In genomic region chr19:4380254-4380727, GRCh38 we compare ENCODE assay signal across 8 cellular contexts. TPM values are rescaled to one million over a fixed set of nuclear protein-coding genes. Genes with fewer than 3 reads are reported as not detected.
DNase-seq lines count a peak whose midpoint lies in the region; ATAC-seq, FAIRE-seq and TF ChIP-seq lines count a peak whose summit lies in the region.

No MANE protein-coding gene starts in this region.

- no peak overlapping the region for H3K18ac ChIP-seq in IMR-90 (ENCODE audit: low read depth, low read length)

- H2BK120ac ChIP-seq in IMR-90 (ENCODE audit: low read depth, low read length), result no peak overlapping the region

- ATAC-seq in IMR-90 (ENCODE audit: low read depth), result no peak
- peak; percentile 67 for ATAC-seq in activated T-helper 17 cell treated with anti-CD3 and anti-CD28 coated beads, Interleukin-2, amount 50 U/mL, for 72 hours (replicated peaks)
- ATAC-seq in right cardiac atrium, result peak; percentile 24 to 82
- ATAC-seq in stimulated activated memory B cell treated with anti-CD40 and anti-IgM and Interleukin-4, amounts not matched to agents 10 μg/mL and 1 μg/mL and 100 μg/mL, for 72 hours, result peak; percentile 60
- ATAC-seq in HG03521 (IDR thresholded peaks at IDR 0.05; ENCODE audit: unreplicated experiment), result no peak

- peak overlapping the region; percentile 86 for H3K4me3 Mint-ChIP-seq in activated T-helper 17 cell treated with anti-CD3 and anti-CD28 coated beads, Interleukin-2, amount 50 U/mL, for 72 hours
- peak overlapping the region; percentile 74 for H3K4me3 Mint-ChIP-seq in stimulated activated memory B cell treated with anti-CD40 and anti-IgM and Interleukin-4, amounts not matched to agents 10 μg/mL and 1 μg/mL and 100 μg/mL, for 72 hours

- no peak overlapping the region for H2AFZ ChIP-seq in IMR-90 (replicated peaks; ENCODE audit: low read length, poor library complexity)

- TF ChIP-seq RAD21 in IMR-90 (IDR thresholded peaks at IDR 0.05; ENCODE audit: low read length), result no peak

- H3K9me3 Mint-ChIP-seq in activated T-helper 17 cell treated with anti-CD3 and anti-CD28 coated beads, Interleukin-2, amount 50 U/mL, for 72 hours, result no peaks in the 10 kb centered on the region
- H3K9me3 Mint-ChIP-seq in stimulated activated memory B cell treated with anti-CD40 and anti-IgM and Interleukin-4, amounts not matched to agents 10 μg/mL and 1 μg/mL and 100 μg/mL, for 72 hours, result no peaks in the 10 kb centered on the region

- TF ChIP-seq CTCF in IMR-90 (conservative IDR thresholded peaks at IDR 0.05; ENCODE audit: low read depth, low read length), result no peak

- no peak overlapping the region for H3K4me3 ChIP-seq in IMR-90 (ENCODE audit: insufficient read depth, low read depth, low read length)
- H3K4me3 ChIP-seq in right cardiac atrium (ENCODE audit: low read length), result no peak overlapping the region

- H3K23ac ChIP-seq in IMR-90 (ENCODE audit: low read depth, low read length), result peak overlapping the region; percentile 12; the same call in 1 of the 2 replicates

- dilution Hi-C loops in IMR-90 (cut with HindIII; ENCODE audit: low sequenced_read_pairs, unreplicated experiment), result no loop called here

- DNase-seq in IMR-90, result no peak
- peak; percentile 73 to 84 (median 79) for DNase-seq in right cardiac atrium
- no peak for DNase-seq in frontal cortex (ENCODE audit: low spot score in 2 of 2)
- no peak for DNase-seq in NCI-H1436 treated with DMSO at 0.1 percent for 48 hours (lab: John Stamatoyannopoulos, UW)
- no peak for DNase-seq in NCI-H128 (lab: John Stamatoyannopoulos, UW; ENCODE audit: unreplicated experiment)

- H3K9me3 ChIP-seq in IMR-90 (ENCODE audit: control insufficient read depth, insufficient read depth, low read length) (no peaks in the 10 kb centered on the region), right cardiac atrium (ENCODE audit: control insufficient read depth, low read length) (no peaks in the 10 kb centered on the region)

- 0 out of 4 replicates have a peak overlapping the region, but pooled peaks of 1 of the 2 experiments have one; percentile 0 for H4K8ac ChIP-seq in IMR-90 (ENCODE audit: low read depth in 2 of 2, low read length in 2 of 2)

- in situ Hi-C loops in IMR-90 (cut with MboI; ENCODE audit: low sequenced_read_pairs), result no loop called here

- H2BK15ac ChIP-seq in IMR-90 (ENCODE audit: low read depth, low read length), result no peak overlapping the region

- POLR2A ChIA-PET in IMR-90 (lab: Charles Lee; ENCODE audit: unreplicated experiment), result no interaction called here

- WGBS in IMR-90 (ENCODE audit: extremely low coverage in 2 of 2, insufficient read length in 1 of 2), 2 experiments, result 63% methylated on average over 13 of the region's 17 CpGs; no CpG with 5 or more reads in 1 of the 2 experiments
- WGBS in right cardiac atrium, result 32% methylated on average over 17 of the region's 17 CpGs

- H3K27ac Mint-ChIP-seq in activated T-helper 17 cell treated with anti-CD3 and anti-CD28 coated beads, Interleukin-2, amount 50 U/mL, for 72 hours, result peak overlapping the region; percentile 76
- H3K27ac Mint-ChIP-seq in stimulated activated memory B cell treated with anti-CD40 and anti-IgM and Interleukin-4, amounts not matched to agents 10 μg/mL and 1 μg/mL and 100 μg/mL, for 72 hours, result peak overlapping the region; percentile 88

- no peak overlapping the region for H3K9ac ChIP-seq in IMR-90 (ENCODE audit: low read depth, low read length)

- FAIRE-seq in frontal cortex (lab: Jason Lieb, UNC), result no peak

- H3K27me3 ChIP-seq in IMR-90 (ENCODE audit: control insufficient read depth, insufficient read depth, low read length), result no peaks in the 10 kb centered on the region
- H3K27me3 ChIP-seq in right cardiac atrium (ENCODE audit: control insufficient read depth, insufficient read depth), result no peaks in the 10 kb centered on the region

- no peak overlapping the region for H2BK20ac ChIP-seq in IMR-90 (ENCODE audit: low read depth, low read length)

- H2BK5ac ChIP-seq in IMR-90 (ENCODE audit: low read depth, low read length, poor library complexity, severe bottlenecking), result no peak overlapping the region

- H2AK9ac ChIP-seq in IMR-90 (replicated peaks; ENCODE audit: low read depth, low read length, poor library complexity), result peak overlapping the region; percentile 58

- peaks cover 92% of the 10 kb centered on the region for H4K20me1 ChIP-seq in IMR-90 (ENCODE audit: insufficient read depth, low read length)

- no peaks in the 10 kb centered on the region for H3K27me3 Mint-ChIP-seq in activated T-helper 17 cell treated with anti-CD3 and anti-CD28 coated beads, Interleukin-2, amount 50 U/mL, for 72 hours
- no peaks in the 10 kb centered on the region for H3K27me3 Mint-ChIP-seq in stimulated activated memory B cell treated with anti-CD40 and anti-IgM and Interleukin-4, amounts not matched to agents 10 μg/mL and 1 μg/mL and 100 μg/mL, for 72 hours

- H3K4me1 ChIP-seq in IMR-90 (ENCODE audit: control insufficient read depth, insufficient read depth, low read length), result peaks cover 36% of the 10 kb centered on the region
- H3K4me1 ChIP-seq in right cardiac atrium (ENCODE audit: control insufficient read depth, insufficient read depth, low read length), result peaks cover 26% of the 10 kb centered on the region

- no peak overlapping the region for H3K14ac ChIP-seq in IMR-90 (replicated peaks; ENCODE audit: low read depth, low read length)

- no peak overlapping the region for H3K4me2 ChIP-seq in IMR-90 (ENCODE audit: low read depth, low read length)

- H3K56ac ChIP-seq in IMR-90 (ENCODE audit: extremely low read depth, insufficient read depth, low read length), result no peak overlapping the region

- peak overlapping the region; percentile 47; the same call in 1 of the 2 replicates for H3K4ac ChIP-seq in IMR-90 (ENCODE audit: low read depth, low read length)

- H3K36me3 Mint-ChIP-seq in activated T-helper 17 cell treated with anti-CD3 and anti-CD28 coated beads, Interleukin-2, amount 50 U/mL, for 72 hours (ENCODE audit: low read depth), result peaks cover 50% of the 10 kb centered on the region
- peaks cover 4% of the 10 kb centered on the region for H3K36me3 Mint-ChIP-seq in stimulated activated memory B cell treated with anti-CD40 and anti-IgM and Interleukin-4, amounts not matched to agents 10 μg/mL and 1 μg/mL and 100 μg/mL, for 72 hours

- TF ChIP-seq POLR2A in IMR-90 (IDR thresholded peaks at IDR 0.05; ENCODE audit: low read depth, low read length), result no peak

- CTCF ChIA-PET in IMR-90 (lab: Yijun Ruan, JAX), result interaction anchor here (0.6 kb wide), 1 partner anchor 25 kb away, joined by 3 read pairs; no protein-coding TSS in a partner anchor

- no peak overlapping the region for H4K5ac ChIP-seq in IMR-90 (ENCODE audit: low read depth, low read length)

- H3K79me1 ChIP-seq in IMR-90 (ENCODE audit: low read depth in 1 of 2, low read length in 2 of 2), result peaks cover 13 to 88% of the 10 kb centered on the region in 2 experiments

- H2AK5ac ChIP-seq in IMR-90 (ENCODE audit: low read depth, low read length), result 0 out of 2 replicates have a peak overlapping the region, but pooled peaks have one; percentile 48

- H3K36me3 ChIP-seq in IMR-90 (ENCODE audit: control insufficient read depth, insufficient read depth, low read length), result peaks cover 17% of the 10 kb centered on the region

- H3K9me1 ChIP-seq in IMR-90 (ENCODE audit: insufficient read depth, low read length), result peaks cover 38% of the 10 kb centered on the region

- no peak overlapping the region for H4K91ac ChIP-seq in IMR-90 (ENCODE audit: insufficient read depth, low read depth, low read length)

- intact Hi-C loops in IMR-90 (cut with micrococcal nuclease), result no loop called here
- intact Hi-C loops in right cardiac atrium (cut with DNase I), result no loop called here

- H3K4me1 Mint-ChIP-seq in activated T-helper 17 cell treated with anti-CD3 and anti-CD28 coated beads, Interleukin-2, amount 50 U/mL, for 72 hours, result peaks cover 39% of the 10 kb centered on the region
- peaks cover 76% of the 10 kb centered on the region for H3K4me1 Mint-ChIP-seq in stimulated activated memory B cell treated with anti-CD40 and anti-IgM and Interleukin-4, amounts not matched to agents 10 μg/mL and 1 μg/mL and 100 μg/mL, for 72 hours

- BruUV-seq in IMR-90 (replicated peaks; lab: Mats Ljungman, UMichigan), result no TSS peak

- no peak overlapping the region for H3K27ac ChIP-seq in IMR-90 (ENCODE audit: insufficient read depth, low read length)
- H3K27ac ChIP-seq in right cardiac atrium (ENCODE audit: low read length), result peak overlapping the region; percentile 32

TF ChIP-seq in IMR-90, 13 proteins besides CTCF, POLR2A, EP300 and RAD21 (continues in another document):
- no peak for TF ChIP-seq CHD1 (IDR thresholded peaks at IDR 0.05; ENCODE audit: low read depth, low read length)

RNA-seq across cellular contexts. Expression of gene SH3GL1, which starts 20.1 kb away (rescaled TPM):
- total RNA-seq in IMR-90 (2012; rRNA removed) (28.1 and 32.2 TPM in 2 replicates), right cardiac atrium (10 to 100 TPM; 26.3 to 40.3 (median 31.8) TPM), frontal cortex (17.5 TPM)
- polyA plus RNA-seq in IMR-90 (2012; rRNA removed) (138 and 161 TPM in 2 replicates), right cardiac atrium (27.7 TPM)
- polyA plus RNA-seq in IMR-90 (2012; cell fraction: cytosol; rRNA removed), result 103 and 170 TPM in 2 replicates
- 93.0 and 160 TPM in 2 replicates for polyA plus RNA-seq in IMR-90 (2012; cell fraction: nucleus; rRNA removed; ENCODE audit: low replicate concordance)
- 10 to 100 TPM; 49.1 to 67.1 TPM for total RNA-seq in activated T-helper 17 cell treated with anti-CD3 and anti-CD28 coated beads, Interleukin-2, amount 50 U/mL, for 72 hours

RNA-seq across cellular contexts. Expression of gene CHAF1A, which starts 22.1 kb away (rescaled TPM):
- 11.4 and 12.4 TPM in 2 replicates for total RNA-seq in IMR-90 (2012; rRNA removed)
- polyA plus RNA-seq in IMR-90 (2012; rRNA removed), result 22.9 and 26.7 TPM in 2 replicates
- 16.1 and 20.9 TPM in 2 replicates for polyA plus RNA-seq in IMR-90 (2012; cell fraction: cytosol; rRNA removed)
- polyA plus RNA-seq in IMR-90 (2012; cell fraction: nucleus; rRNA removed; ENCODE audit: low replicate concordance), result 18.2 and 45.9 TPM in 2 replicates
- total RNA-seq in activated T-helper 17 cell treated with anti-CD3 and anti-CD28 coated beads, Interleukin-2, amount 50 U/mL, for 72 hours, result 10 to 100 TPM; 67.9 to 96.7 TPM
- total RNA-seq in right cardiac atrium, result 1 to 10 TPM; 5.4 to 7.7 (median 6.2) TPM
- 4.3 TPM for polyA plus RNA-seq in right cardiac atrium
- 11.8 TPM for total RNA-seq in frontal cortex

RNA-seq across cellular contexts. Expression of gene MPND, which starts 36.9 kb away (rescaled TPM):
- total RNA-seq in IMR-90 (2012; rRNA removed) (2.3 and 3.3 TPM in 2 replicates), right cardiac atrium (10 to 100 TPM; 22.8 to 25.8 (median 25.2) TPM), frontal cortex (18.8 TPM)
- polyA plus RNA-seq in IMR-90 (2012; rRNA removed) (8.1 and 9.8 TPM in 2 replicates), right cardiac atrium (24.9 TPM)
- 12.5 and 13.1 TPM in 2 replicates for polyA plus RNA-seq in IMR-90 (2012; cell fraction: cytosol; rRNA removed)
- polyA plus RNA-seq in IMR-90 (2012; cell fraction: nucleus; rRNA removed; ENCODE audit: low replicate concordance), result 4.6 and 9.8 TPM in 2 replicates
- 10 to 100 TPM; 15.5 to 19.7 TPM for total RNA-seq in activated T-helper 17 cell treated with anti-CD3 and anti-CD28 coated beads, Interleukin-2, amount 50 U/mL, for 72 hours

RNA-seq across cellular contexts. Expression of gene STAP2, which starts 41.7 kb away (rescaled TPM):
- total RNA-seq in IMR-90 (2012; rRNA removed) (1.3 and 1.4 TPM in 2 replicates), right cardiac atrium (10 to 100 TPM in 3 of 4 donors, 1 to 10 TPM in 1; 6.7 to 13.9 (median 11.3) TPM), frontal cortex (0.82 TPM)
- polyA plus RNA-seq in IMR-90 (2012; rRNA removed) (3.2 and 3.4 TPM in 2 replicates), right cardiac atrium (7.8 TPM)
- 7.1 and 7.7 TPM in 2 replicates for polyA plus RNA-seq in IMR-90 (2012; cell fraction: cytosol; rRNA removed)
- polyA plus RNA-seq in IMR-90 (2012; cell fraction: nucleus; rRNA removed; ENCODE audit: low replicate concordance), result 10.0 and 17.1 TPM in 2 replicates
- 10 to 100 TPM; 13.3 to 17.4 TPM for total RNA-seq in activated T-helper 17 cell treated with anti-CD3 and anti-CD28 coated beads, Interleukin-2, amount 50 U/mL, for 72 hours

Comparison
In these comparisons a context has a peak if more than half of its experiments do, and no peak if none do; other contexts are left out.
1. ATAC-seq: peak in activated T-helper 17 cell treated with anti-CD3 and anti-CD28 coated beads, Interleukin-2, amount 50 U/mL, for 72 hours (single experiment), right cardiac atrium (2 of 2) and stimulated activated memory B cell treated with anti-CD40 and anti-IgM and Interleukin-4, amounts not matched to agents 10 μg/mL and 1 μg/mL and 100 μg/mL, for 72 hours (single experiment); none in IMR-90 (single experiment) and HG03521 (single experiment).
2. DNase-seq: peak in right cardiac atrium (3 of 3); none in IMR-90 (single experiment), frontal cortex (0 of 2), NCI-H1436 treated with DMSO at 0.1 percent for 48 hours (single experiment) and NCI-H128 (single experiment).